ENCODE assay signal across 12 cellular contexts in genomic region chr1:180234369-180235076, GRCh38. TPM values are rescaled to one million over a fixed set of nuclear protein-coding genes. Genes with fewer than 3 reads are reported as not detected.
DNase-seq lines count a peak whose midpoint lies in the region; ATAC-seq, FAIRE-seq and TF ChIP-seq lines count a peak whose summit lies in the region.
"Had no signal": no experiment of that assay in that cellular context is flagged by ENCODE, and none has a peak within 500 bp of the region (broad histone marks: within the 10 kb centered on the region; RNA-seq: fewer than 3 reads in every experiment).

No MANE protein-coding gene starts in this region.

- H3K36me3 ChIP-seq in iPS-20b (ENCODE audit: insufficient read depth, low read depth, low read length): no peaks in the 10 kb centered on the region
- H3K36me3 ChIP-seq in small intestine (ENCODE audit: control insufficient read depth in 2 of 2, insufficient read depth in 2 of 2, low read length in 2 of 2): no peaks in the 10 kb centered on the region

- H3K4me1 ChIP-seq in iPS-20b (ENCODE audit: insufficient read depth, low read length): peaks cover 56% of the 10 kb centered on the region
- H3K4me1 ChIP-seq in small intestine (ENCODE audit: control insufficient read depth in 2 of 2, insufficient read depth in 1 of 2, low read depth in 1 of 2, low read length in 1 of 2): peaks cover 4 to 5% of the 10 kb centered on the region in 2 donors

- TF ChIP-seq CTCF in WTC11 (IDR thresholded peaks at IDR 0.05): no peak

- WGBS in small intestine, 3 donors: 0 to 2% (median 2%) methylated on average over 51 of the region's 51 CpGs

- no peaks in the 10 kb centered on the region for H3K9me3 Mint-ChIP-seq in T-helper 2 cell treated with Interferon-gamma antibody and Interleukin-4, amounts not matched to agents 5 μg/mL and 100 μg/mL, for 36 hours
- no peaks in the 10 kb centered on the region for H3K9me3 Mint-ChIP-seq in WTC11

- H3K9ac ChIP-seq in iPS-20b (ENCODE audit: low read depth, low read length): peak overlapping the region; percentile 59; the same call in 1 of the 2 replicates

- POLR2A ChIA-PET in WTC11 (lab: Charles Lee): interaction anchor here (0.6 to 1.7 kb wide), 2 partner anchors 15 to 750 kb away, joined by 3 read pairs; no protein-coding TSS in a partner anchor

- FAIRE-seq in small intestine (lab: Jason Lieb, UNC): no peak
- FAIRE-seq: bronchial epithelial cell had no signal

- no peak for DNase-seq in T-helper 2 cell treated with Interferon-gamma antibody and Interleukin-4, amounts not matched to agents 5 μg/mL and 100 μg/mL, for 36 hours (ENCODE audit: low spot score)
- DNase-seq in T-helper 2 cell: no peak
- DNase-seq in WTC11 (ENCODE audit: low spot score): peak; percentile 74
- DNase-seq in small intestine: peak; percentile 84
- no peak for DNase-seq in 8988T
- DNase-seq: ACHN, HCEC 1CT, NCI-H69 had no signal

- H3K4me3 Mint-ChIP-seq in T-helper 2 cell treated with Interferon-gamma antibody and Interleukin-4, amounts not matched to agents 5 μg/mL and 100 μg/mL, for 36 hours: no peak overlapping the region
- peak overlapping the region; percentile 82 for H3K4me3 Mint-ChIP-seq in WTC11

- H3K27ac ChIP-seq in iPS-20b (ENCODE audit: low read length) (no peak overlapping the region), small intestine (ENCODE audit: low read depth in 1 of 2, low read length in 1 of 2) (no peak overlapping the region)

- H3K9me3 ChIP-seq in iPS-20b (ENCODE audit: insufficient read depth, low read depth, low read length) (no peaks in the 10 kb centered on the region; the same call in 1 of the 2 replicates), small intestine (ENCODE audit: control insufficient read depth, low read depth) (no peaks in the 10 kb centered on the region)

- peaks cover 96% of the 10 kb centered on the region for H3K27me3 ChIP-seq in iPS-20b (ENCODE audit: insufficient read depth, low read length)
- peaks cover 20 to 62% of the 10 kb centered on the region in 2 donors for H3K27me3 ChIP-seq in small intestine (ENCODE audit: control insufficient read depth in 2 of 2, insufficient read depth in 2 of 2, low read length in 2 of 2)

- H3K36me3 Mint-ChIP-seq in T-helper 2 cell treated with Interferon-gamma antibody and Interleukin-4, amounts not matched to agents 5 μg/mL and 100 μg/mL, for 36 hours (ENCODE audit: low read depth): no peaks in the 10 kb centered on the region
- H3K36me3 Mint-ChIP-seq in WTC11: no peaks in the 10 kb centered on the region

- H3K4me1 Mint-ChIP-seq in T-helper 2 cell treated with Interferon-gamma antibody and Interleukin-4, amounts not matched to agents 5 μg/mL and 100 μg/mL, for 36 hours (ENCODE audit: low read depth): peaks cover 5% of the 10 kb centered on the region
- H3K4me1 Mint-ChIP-seq in WTC11: peaks cover 68% of the 10 kb centered on the region

- CTCF ChIA-PET in WTC11 (lab: Charles Lee): interaction anchor here (0.6 to 1.8 kb wide), 7 partner anchors 18 to 181 kb away, joined by 3 to 5 read pairs (median 3); no protein-coding TSS in a partner anchor

- H3K4me3 ChIP-seq in iPS-20b (ENCODE audit: low read length): peak overlapping the region; percentile 61
- H3K4me3 ChIP-seq in small intestine (ENCODE audit: low read depth in 1 of 2, low read length in 2 of 2): peak overlapping the region in 1 of 2 donors; percentile 41

- H3K27me3 Mint-ChIP-seq in T-helper 2 cell treated with Interferon-gamma antibody and Interleukin-4, amounts not matched to agents 5 μg/mL and 100 μg/mL, for 36 hours (ENCODE audit: low read depth): peaks cover 90% of the 10 kb centered on the region
- peaks cover 77% of the 10 kb centered on the region for H3K27me3 Mint-ChIP-seq in WTC11 (ENCODE audit: low read depth)

- H3K27ac Mint-ChIP-seq in T-helper 2 cell treated with Interferon-gamma antibody and Interleukin-4, amounts not matched to agents 5 μg/mL and 100 μg/mL, for 36 hours: peak overlapping the region; percentile 63
- peak overlapping the region; percentile 63; the same call in 1 of the 2 replicates for H3K27ac Mint-ChIP-seq in WTC11

- ATAC-seq in WTC11: peak; percentile 12
- no peak for ATAC-seq in GM18519 (IDR thresholded peaks at IDR 0.05; ENCODE audit: low FRiP score, unreplicated experiment)
- ATAC-seq in HG02884 (IDR thresholded peaks at IDR 0.05; ENCODE audit: unreplicated experiment): no peak

TF ChIP-seq in WTC11, 78 proteins besides CTCF, POLR2A, EP300 and RAD21 (continues in another document):
- TF ChIP-seq TEAD1 (CRISPR knock-in tag; IDR thresholded peaks at IDR 0.05) (peak; percentile 73; the same call in 1 of the 2 replicates), ZNF423 (CRISPR knock-in tag; IDR thresholded peaks at IDR 0.05) (0 out of 2 replicates have a peak, but pooled peaks have one; percentile 11), ETV6 (CRISPR knock-in tag; IDR thresholded peaks at IDR 0.05) (0 out of 2 replicates have a peak, but pooled peaks have one; percentile 68), ZBTB43 (CRISPR knock-in tag; IDR thresholded peaks at IDR 0.05) (0 out of 2 replicates have a peak, but pooled peaks have one; percentile 44), FOXK1 (CRISPR knock-in tag; IDR thresholded peaks at IDR 0.05) (no peak), ATF6 (CRISPR knock-in tag; IDR thresholded peaks at IDR 0.05) (no peak), MYBL2 (CRISPR knock-in tag; IDR thresholded peaks at IDR 0.05) (0 out of 2 replicates have a peak, but pooled peaks have one; percentile 36), ATF1 (CRISPR knock-in tag; IDR thresholded peaks at IDR 0.05) (no peak), SMAD3 (CRISPR knock-in tag; IDR thresholded peaks at IDR 0.05; ENCODE audit: borderline replicate concordance) (no peak), KAT7 (CRISPR knock-in tag; IDR thresholded peaks at IDR 0.05; ENCODE audit: borderline replicate concordance) (no peak), ZNF263 (CRISPR knock-in tag; IDR thresholded peaks at IDR 0.05; ENCODE audit: low read depth) (no peak), NR1H2 (CRISPR knock-in tag; IDR thresholded peaks at IDR 0.05) (no peak)
- TF ChIP-seq, protein P1, sequence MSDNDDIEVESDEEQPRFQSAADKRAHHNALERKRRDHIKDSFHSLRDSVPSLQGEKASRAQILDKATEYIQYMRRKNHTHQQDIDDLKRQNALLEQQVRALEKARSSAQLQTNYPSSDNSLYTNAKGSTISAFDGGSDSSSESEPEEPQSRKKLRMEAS (CRISPR knock-in tag; IDR thresholded peaks at IDR 0.05): peak; percentile 58; the same call in 1 of the 2 replicates
- TF ChIP-seq, protein P2, sequence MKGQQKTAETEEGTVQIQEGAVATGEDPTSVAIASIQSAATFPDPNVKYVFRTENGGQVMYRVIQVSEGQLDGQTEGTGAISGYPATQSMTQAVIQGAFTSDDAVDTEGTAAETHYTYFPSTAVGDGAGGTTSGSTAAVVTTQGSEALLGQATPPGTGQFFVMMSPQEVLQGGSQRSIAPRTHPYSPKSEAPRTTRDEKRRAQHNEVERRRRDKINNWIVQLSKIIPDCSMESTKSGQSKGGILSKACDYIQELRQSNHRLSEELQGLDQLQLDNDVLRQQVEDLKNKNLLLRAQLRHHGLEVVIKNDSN (CRISPR knock-in tag; IDR thresholded peaks at IDR 0.05): peak; percentile 73
- TF ChIP-seq, protein P3, sequence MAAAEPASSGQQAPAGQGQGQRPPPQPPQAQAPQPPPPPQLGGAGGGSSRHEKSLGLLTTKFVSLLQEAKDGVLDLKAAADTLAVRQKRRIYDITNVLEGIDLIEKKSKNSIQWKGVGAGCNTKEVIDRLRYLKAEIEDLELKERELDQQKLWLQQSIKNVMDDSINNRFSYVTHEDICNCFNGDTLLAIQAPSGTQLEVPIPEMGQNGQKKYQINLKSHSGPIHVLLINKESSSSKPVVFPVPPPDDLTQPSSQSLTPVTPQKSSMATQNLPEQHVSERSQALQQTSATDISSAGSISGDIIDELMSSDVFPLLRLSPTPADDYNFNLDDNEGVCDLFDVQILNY (CRISPR knock-in tag; IDR thresholded peaks at IDR 0.05): 0 out of 2 replicates have a peak, but pooled peaks have one; percentile 20

RNA-seq across cellular contexts. Expression of gene LHX4, which starts 4.5 kb away (rescaled TPM):
- 7.7 to 19.2 TPM (median 9.2 TPM) in 3 replicates for total RNA-seq in WTC11 (2021)
- under 1 TPM; 0.18 to 0.27 (median 0.22) TPM for polyA plus RNA-seq in small intestine

Comparison
In these comparisons a context has a peak if more than half of its experiments do, and no peak if none do; other contexts are left out.
1. DNase-seq: peak in WTC11 (single experiment) and small intestine (single experiment); none in T-helper 2 cell treated with Interferon-gamma antibody and Interleukin-4, amounts not matched to agents 5 μg/mL and 100 μg/mL, for 36 hours (single experiment), T-helper 2 cell (0 of 5) and 8988T (single experiment).